In genomic region chr18:67108894-67109293, GRCh38 we compare ENCODE assay signal across 26 cellular contexts.
DNase-seq lines count a peak whose midpoint lies in the region; ATAC-seq, FAIRE-seq and TF ChIP-seq lines count a peak whose summit lies in the region.
"Had no signal": no experiment of that assay in that cellular context is flagged by ENCODE, and none has a peak within 500 bp of the region (broad histone marks: within the 10 kb centered on the region; RNA-seq: fewer than 3 reads in every experiment).

No MANE protein-coding gene starts in this region.

- H3K27me3 Mint-ChIP-seq in astrocyte (ENCODE audit: low read depth, unreplicated experiment), result no peaks in the 10 kb centered on the region
- no peaks in the 10 kb centered on the region for H3K27me3 Mint-ChIP-seq in stimulated activated naive B cell treated with anti-CD40 and anti-IgM and Interleukin-4, amounts not matched to agents 10 μg/mL and 1 μg/mL and 100 μg/mL, for 72 hours
- H3K27me3 Mint-ChIP-seq: CD4-positive, alpha-beta T cell had no signal

- H3K4me1 Mint-ChIP-seq in astrocyte (ENCODE audit: low read depth, unreplicated experiment), result no peaks in the 10 kb centered on the region
- no peaks in the 10 kb centered on the region for H3K4me1 Mint-ChIP-seq in stimulated activated naive B cell treated with anti-CD40 and anti-IgM and Interleukin-4, amounts not matched to agents 10 μg/mL and 1 μg/mL and 100 μg/mL, for 72 hours

- H3K4ac ChIP-seq in mesenchymal stem cell (ENCODE audit: low read depth in 1 of 2, low read length in 2 of 2), result no peak overlapping the region

- no peaks in the 10 kb centered on the region for H3K9me3 ChIP-seq in astrocyte (ENCODE audit: insufficient read depth, low read depth, low read length)
- H3K9me3 ChIP-seq in mesenchymal stem cell (ENCODE audit: control insufficient read depth, low read length), result no peaks in the 10 kb centered on the region
- H3K9me3 ChIP-seq: A549; BLaER1 treated with 17β-estradiol and CSF1 and Interleukin-3, amounts not matched to agents 10 nM and 100 nM; SK-N-SH had no signal

- no peak overlapping the region for H3K18ac ChIP-seq in mesenchymal stem cell (ENCODE audit: low read depth in 1 of 2, low read length in 2 of 2)

- no peak overlapping the region for H3K27ac Mint-ChIP-seq in astrocyte (ENCODE audit: unreplicated experiment)
- peak overlapping the region; percentile 16 for H3K27ac Mint-ChIP-seq in stimulated activated naive B cell treated with anti-CD40 and anti-IgM and Interleukin-4, amounts not matched to agents 10 μg/mL and 1 μg/mL and 100 μg/mL, for 72 hours
- H3K27ac Mint-ChIP-seq: CD4-positive, alpha-beta T cell had no signal

- no peaks in the 10 kb centered on the region for H3K27me3 ChIP-seq in astrocyte (ENCODE audit: insufficient read depth, low read length)
- no peaks in the 10 kb centered on the region for H3K27me3 ChIP-seq in mesenchymal stem cell (ENCODE audit: control insufficient read depth in 1 of 2, insufficient read depth in 1 of 2, low read length in 2 of 2)
- H3K27me3 ChIP-seq: BLaER1 treated with 17β-estradiol and CSF1 and Interleukin-3, amounts not matched to agents 10 nM and 100 nM had no signal

- WGBS in mesenchymal stem cell, result 38% methylated on average over 2 of the region's 3 CpGs

- ATAC-seq in stimulated activated naive B cell treated with anti-CD40 and anti-IgM and Interleukin-4, amounts not matched to agents 10 μg/mL and 1 μg/mL and 100 μg/mL, for 72 hours (replicated peaks), result no peak
- ATAC-seq: A549 had no signal

- H2BK5ac ChIP-seq in mesenchymal stem cell (ENCODE audit: low read depth, low read length, poor library complexity, severe bottlenecking), result no peak overlapping the region

- H2BK12ac ChIP-seq in mesenchymal stem cell (ENCODE audit: low read length in 2 of 2), result no peak overlapping the region

- no peak overlapping the region for H2BK15ac ChIP-seq in mesenchymal stem cell (ENCODE audit: low read depth, poor library complexity, severe bottlenecking)

- CTCF ChIA-PET in GM10248 (lab: Yijun Ruan, JAX), result interaction anchor here (1.0 kb wide), 1 partner anchor 52 kb away, joined by 3 read pairs; no protein-coding TSS in a partner anchor

- H3K27ac ChIP-seq in astrocyte (ENCODE audit: low read depth, low read length) (no peak overlapping the region), mesenchymal stem cell (ENCODE audit: low read length, poor library complexity, severe bottlenecking) (no peak overlapping the region)
- H3K27ac ChIP-seq: A549; BLaER1 treated with 17β-estradiol and CSF1 and Interleukin-3, amounts not matched to agents 10 nM and 100 nM; HL-60 had no signal

- H3K14ac ChIP-seq in mesenchymal stem cell (ENCODE audit: low read length in 2 of 2), result no peak overlapping the region

- no peak overlapping the region for H3K23ac ChIP-seq in mesenchymal stem cell (ENCODE audit: low read length in 2 of 2)

- H3K9ac ChIP-seq in astrocyte (ENCODE audit: low read length) (no peak overlapping the region), mesenchymal stem cell (ENCODE audit: low read length) (no peak overlapping the region)
- H3K9ac ChIP-seq: BLaER1 treated with 17β-estradiol and CSF1 and Interleukin-3, amounts not matched to agents 10 nM and 100 nM; SK-N-SH had no signal

- H3K4me3 Mint-ChIP-seq in astrocyte (ENCODE audit: unreplicated experiment), result no peak overlapping the region
- H3K4me3 Mint-ChIP-seq in stimulated activated naive B cell treated with anti-CD40 and anti-IgM and Interleukin-4, amounts not matched to agents 10 μg/mL and 1 μg/mL and 100 μg/mL, for 72 hours, result no peak overlapping the region
- H3K4me3 Mint-ChIP-seq: CD4-positive, alpha-beta T cell had no signal

- POLR2A ChIA-PET in GM10248 (lab: Yijun Ruan, JAX), result no interaction called here

- no peaks in the 10 kb centered on the region for H3K79me1 ChIP-seq in mesenchymal stem cell (replicated peaks; ENCODE audit: low read length, poor library complexity, severe bottlenecking)

- no peak overlapping the region for H4K91ac ChIP-seq in mesenchymal stem cell (ENCODE audit: low read length)

- H4K8ac ChIP-seq in mesenchymal stem cell (ENCODE audit: low read length), result no peak overlapping the region

- H4K20me1 ChIP-seq in astrocyte (ENCODE audit: insufficient read depth, low read length), result no peaks in the 10 kb centered on the region
- H4K20me1 ChIP-seq: BLaER1 treated with 17β-estradiol and CSF1 and Interleukin-3, amounts not matched to agents 10 nM and 100 nM had no signal

- peak; percentile 39 for DNase-seq in NCI-H510A treated with DMSO at 0.1 percent for 48 hours (lab: John Stamatoyannopoulos, UW)
- no peak for DNase-seq in NCI-H510A (lab: John Stamatoyannopoulos, UW)
- peak; percentile 36 for DNase-seq in astrocyte (ENCODE audit: low read depth)
- DNase-seq in mesenchymal stem cell, result peak; percentile 14
- no peak for DNase-seq in stimulated activated naive B cell treated with anti-CD40 and anti-IgM and Interleukin-4, amounts not matched to agents 10 μg/mL and 1 μg/mL and 100 μg/mL, for 72 hours
- DNase-seq in SKM-1 treated with dmso at 0.1 percent for 144 hours (lab: John Stamatoyannopoulos, UW; ENCODE audit: unreplicated experiment), result no peak
- DNase-seq in GM10248 (ENCODE audit: extremely low spot score), result no peak
- DNase-seq: AML-193; CD4-positive, alpha-beta T cell; DMS79; EL; GDM1; Karpas-422; NCI-H1092; NCI-H1417 treated with DMSO at 0.1 percent for 48 hours; NCI-H187 treated with DMSO at 0.1 percent for 48 hours; NCI-H2227 treated with DMSO at 0.1 percent for 48 hours; NCI-H774; SIG-M5; SK-N-SH had no signal

- H2AFZ ChIP-seq in astrocyte (ENCODE audit: low read depth, low read length) (no peak overlapping the region), mesenchymal stem cell (ENCODE audit: low read depth, low read length) (no peak overlapping the region)

- no peak overlapping the region for H2AK5ac ChIP-seq in mesenchymal stem cell (ENCODE audit: low read length, severe bottlenecking)

- H3K36me3 ChIP-seq in astrocyte (ENCODE audit: insufficient read depth, low read length) (no peaks in the 10 kb centered on the region), mesenchymal stem cell (ENCODE audit: control insufficient read depth in 1 of 2, insufficient read depth in 2 of 2, low read depth in 1 of 2, low read length in 2 of 2) (no peaks in the 10 kb centered on the region)
- H3K36me3 ChIP-seq: BLaER1 treated with 17β-estradiol and CSF1 and Interleukin-3, amounts not matched to agents 10 nM and 100 nM had no signal

- no peak for FAIRE-seq in astrocyte (lab: Jason Lieb, UNC)
- FAIRE-seq: A549, GM12891, GM19239, RCC 7860 had no signal

- H3K4me2 ChIP-seq in astrocyte (ENCODE audit: low read length), result no peak overlapping the region
- H3K4me2 ChIP-seq in mesenchymal stem cell (ENCODE audit: low read length, poor library complexity, severe bottlenecking), result peak overlapping the region; percentile 28
- H3K4me2 ChIP-seq: A549; BLaER1 treated with 17β-estradiol and CSF1 and Interleukin-3, amounts not matched to agents 10 nM and 100 nM; SK-N-SH had no signal

- H3K4me3 ChIP-seq in astrocyte (ENCODE audit: insufficient read depth, low read depth, low read length) (no peak overlapping the region), mesenchymal stem cell (ENCODE audit: insufficient read depth in 1 of 2, low read depth in 1 of 2, low read length in 2 of 2) (no peak overlapping the region)
- H3K4me3 ChIP-seq: A549; BLaER1 treated with 17β-estradiol and CSF1 and Interleukin-3, amounts not matched to agents 10 nM and 100 nM had no signal

- H3K9me3 Mint-ChIP-seq in astrocyte (ENCODE audit: unreplicated experiment), result no peaks in the 10 kb centered on the region
- H3K9me3 Mint-ChIP-seq in stimulated activated naive B cell treated with anti-CD40 and anti-IgM and Interleukin-4, amounts not matched to agents 10 μg/mL and 1 μg/mL and 100 μg/mL, for 72 hours, result peaks cover 0 to 2% of the 10 kb centered on the region in 2 donors
- H3K9me3 Mint-ChIP-seq: CD4-positive, alpha-beta T cell had no signal

- H3K4me1 ChIP-seq in astrocyte (ENCODE audit: insufficient read depth, low read length) (no peaks in the 10 kb centered on the region), mesenchymal stem cell (ENCODE audit: control insufficient read depth, insufficient read depth, low read depth, low read length) (no peaks in the 10 kb centered on the region)
- H3K4me1 ChIP-seq: A549; BLaER1 treated with 17β-estradiol and CSF1 and Interleukin-3, amounts not matched to agents 10 nM and 100 nM had no signal

- no peaks in the 10 kb centered on the region for H3K36me3 Mint-ChIP-seq in astrocyte (ENCODE audit: low read depth, unreplicated experiment)
- H3K36me3 Mint-ChIP-seq in stimulated activated naive B cell treated with anti-CD40 and anti-IgM and Interleukin-4, amounts not matched to agents 10 μg/mL and 1 μg/mL and 100 μg/mL, for 72 hours, result no peaks in the 10 kb centered on the region

- TF ChIP-seq CTCF in astrocyte (IDR thresholded peaks at IDR 0.05; ENCODE audit: insufficient read depth, low read depth, low read length) (no peak), GM10248 (IDR thresholded peaks at IDR 0.05; ENCODE audit: control extremely low read depth, extremely low read depth, low read depth, missing control alignments) (no peak)

- no peaks in the 10 kb centered on the region for H3K79me2 ChIP-seq in astrocyte (ENCODE audit: insufficient read depth, low read length)

- no peak overlapping the region for H2BK120ac ChIP-seq in mesenchymal stem cell (ENCODE audit: low read depth, low read length)

Comparison
In these comparisons a context has a peak if more than half of its experiments do, and no peak if none do; other contexts are left out.
1. DNase-seq: peak in NCI-H510A treated with DMSO at 0.1 percent for 48 hours (single experiment), astrocyte (single experiment) and mesenchymal stem cell (single experiment); none in NCI-H510A (single experiment), stimulated activated naive B cell treated with anti-CD40 and anti-IgM and Interleukin-4, amounts not matched to agents 10 μg/mL and 1 μg/mL and 100 μg/mL, for 72 hours (single experiment), SKM-1 treated with dmso at 0.1 percent for 144 hours (single experiment) and GM10248 (single experiment).